Comparison of ENCODE assay signal across 17 cellular contexts in genomic region chr13:111261326-111261725, GRCh38. TPM values are rescaled to one million over a fixed set of nuclear protein-coding genes. Genes with fewer than 3 reads are reported as not detected.
DNase-seq lines count a peak whose midpoint lies in the region; ATAC-seq, FAIRE-seq and TF ChIP-seq lines count a peak whose summit lies in the region.
"Had no signal": no experiment of that assay in that cellular context is flagged by ENCODE, and none has a peak within 500 bp of the region (broad histone marks: within the 10 kb centered on the region; RNA-seq: fewer than 3 reads in every experiment).

No MANE protein-coding gene starts in this region.

- intact Hi-C loops in Panc1 (cut with micrococcal nuclease; ENCODE audit: unreplicated experiment), result no loop called here

- ATAC-seq in A549 (no peak), GM23338 (no peak), Panc1 (no peak)

- TF ChIP-seq RAD21 in A549 (conservative IDR thresholded peaks at IDR 0.05 in 1 of 2, IDR thresholded peaks at IDR 0.05 in 1 of 2), result no peak

- H3K27ac ChIP-seq in A549 (no peak overlapping the region), GM23338 (ENCODE audit: low read depth) (no peak overlapping the region), Panc1 (ENCODE audit: low read length) (no peak overlapping the region), small intestine (ENCODE audit: low read depth in 1 of 2, low read length in 1 of 2) (no peak overlapping the region), smooth muscle cell (ENCODE audit: low read depth) (no peak overlapping the region)
- H3K27ac ChIP-seq: C4-2B had no signal

- H3K27me3 ChIP-seq in GM23338 (ENCODE audit: insufficient read depth), result no peaks in the 10 kb centered on the region
- H3K27me3 ChIP-seq in Panc1 (ENCODE audit: control insufficient read depth, insufficient read depth, low read length), result no peaks in the 10 kb centered on the region
- H3K27me3 ChIP-seq in small intestine (ENCODE audit: control insufficient read depth in 2 of 2, insufficient read depth in 2 of 2, low read length in 2 of 2), result no peaks in the 10 kb centered on the region
- no peaks in the 10 kb centered on the region for H3K27me3 ChIP-seq in smooth muscle cell (ENCODE audit: low read depth)

- no peak overlapping the region for H3K27ac Mint-ChIP-seq in GM23338
- H3K27ac Mint-ChIP-seq: CD4-positive, alpha-beta T cell; H9 had no signal

- H2AFZ ChIP-seq in GM23338 (no peak overlapping the region), smooth muscle cell (ENCODE audit: low read depth) (no peak overlapping the region)

- H3F3A ChIP-seq in GM23338 (replicated peaks; ENCODE audit: low read depth) (no peaks in the 10 kb centered on the region), smooth muscle cell (ENCODE audit: low read depth) (no peaks in the 10 kb centered on the region)

- H3K36me3 ChIP-seq in GM23338 (ENCODE audit: insufficient read depth), result no peaks in the 10 kb centered on the region
- no peaks in the 10 kb centered on the region for H3K36me3 ChIP-seq in Panc1 (ENCODE audit: control insufficient read depth, insufficient read depth, low read length)
- H3K36me3 ChIP-seq in small intestine (ENCODE audit: control insufficient read depth in 2 of 2, insufficient read depth in 2 of 2, low read length in 2 of 2), result peaks cover 0 to 3% of the 10 kb centered on the region in 2 donors
- H3K36me3 ChIP-seq in smooth muscle cell (ENCODE audit: low read depth), result peaks cover 8% of the 10 kb centered on the region

- DNase-seq in A549 (ENCODE audit: low read depth in 1 of 2, low spot score in 1 of 2) (no peak), GM23338 (ENCODE audit: low spot score) (no peak), Panc1 (ENCODE audit: low read depth, low spot score) (no peak), small intestine (no peak), smooth muscle cell (lab: John Stamatoyannopoulos, UW; ENCODE audit: unreplicated experiment) (no peak), NCI-H774 (lab: John Stamatoyannopoulos, UW) (no peak)
- DNase-seq: AML-193; Caco-2; CD4-positive, alpha-beta T cell; H9; IMR-90; KBM-7 had no signal

- no peaks in the 10 kb centered on the region for H3K9me2 ChIP-seq in GM23338 (ENCODE audit: insufficient read depth)

- H3K9me3 ChIP-seq in A549, result no peaks in the 10 kb centered on the region
- H3K9me3 ChIP-seq in Panc1 (ENCODE audit: control insufficient read depth, insufficient read depth, low read depth, low read length), result no peaks in the 10 kb centered on the region
- no peaks in the 10 kb centered on the region for H3K9me3 ChIP-seq in small intestine (ENCODE audit: control insufficient read depth, low read depth)
- no peaks in the 10 kb centered on the region for H3K9me3 ChIP-seq in smooth muscle cell (replicated peaks; ENCODE audit: low read depth)

- H3K4me1 Mint-ChIP-seq in GM23338, result peaks cover 19% of the 10 kb centered on the region

- TSS peak; percentile 48 for BruUV-seq in Panc1 (replicated peaks; lab: Mats Ljungman, UMichigan)

- no peak for TF ChIP-seq EP300 in A549 (IDR thresholded peaks at IDR 0.05)

- H3K27me3 Mint-ChIP-seq in GM23338 (ENCODE audit: insufficient read depth, low read depth, poor library complexity), result peaks cover 1% of the 10 kb centered on the region
- H3K27me3 Mint-ChIP-seq: CD4-positive, alpha-beta T cell had no signal

- H3K9me3 Mint-ChIP-seq in GM23338, result no peaks in the 10 kb centered on the region; the same call in 2 of the 3 replicates
- H3K9me3 Mint-ChIP-seq: H9 had no signal

- H3K79me2 ChIP-seq in GM23338 (replicated peaks; ENCODE audit: insufficient read depth) (peaks cover 12% of the 10 kb centered on the region), smooth muscle cell (ENCODE audit: low read depth) (no peaks in the 10 kb centered on the region)

- FAIRE-seq in A549 (lab: Jason Lieb, UNC) (no peak), small intestine (lab: Jason Lieb, UNC) (peak; percentile 36)
- FAIRE-seq: D721Med, GM12891, H1, HTR-8/SVneo had no signal

- H3K4me3 ChIP-seq in A549 (no peak overlapping the region), GM23338 (no peak overlapping the region), Panc1 (ENCODE audit: low read depth in 2 of 2, low read length in 2 of 2) (no peak overlapping the region), small intestine (ENCODE audit: low read depth in 1 of 2, low read length in 2 of 2) (no peak overlapping the region), smooth muscle cell (no peak overlapping the region)

- H3K4me2 ChIP-seq in A549, result no peak overlapping the region
- H3K4me2 ChIP-seq in GM23338, result no peak overlapping the region
- H3K4me2 ChIP-seq in smooth muscle cell, result no peak overlapping the region

- CTCF ChIA-PET in A549 (lab: Yijun Ruan, JAX) (no interaction called here), Panc1 (lab: Charles Lee) (no interaction called here)

- POLR2A ChIA-PET in A549 (lab: Yijun Ruan, JAX), result no interaction called here
- POLR2A ChIA-PET in Panc1 (lab: Charles Lee), result no interaction called here

- TF ChIP-seq POLR2A in A549 (IDR thresholded peaks at IDR 0.05; ENCODE audit: low read length), result no peak

- TF ChIP-seq CTCF in A549 (IDR thresholded peaks at IDR 0.05), result no peak
- no peak for TF ChIP-seq CTCF in GM23338 (conservative IDR thresholded peaks at IDR 0.05; ENCODE audit: low read depth in 2 of 2)
- no peak for TF ChIP-seq CTCF in Panc1 (IDR thresholded peaks at IDR 0.05)
- TF ChIP-seq CTCF in smooth muscle cell (IDR thresholded peaks at IDR 0.05; ENCODE audit: borderline replicate concordance, insufficient read depth, poor library complexity, severe bottlenecking), result no peak

- no peak overlapping the region for H3K9ac ChIP-seq in smooth muscle cell (ENCODE audit: low read depth)

- H3K4me1 ChIP-seq in A549 (no peaks in the 10 kb centered on the region), GM23338 (ENCODE audit: insufficient read depth) (no peaks in the 10 kb centered on the region), Panc1 (ENCODE audit: control insufficient read depth, insufficient read depth, low read length) (no peaks in the 10 kb centered on the region), small intestine (ENCODE audit: control insufficient read depth in 2 of 2, insufficient read depth in 1 of 2, low read depth in 1 of 2, low read length in 1 of 2) (no peaks in the 10 kb centered on the region), smooth muscle cell (ENCODE audit: low read depth) (peaks cover 3% of the 10 kb centered on the region)
- H3K4me1 ChIP-seq: Caco-2 had no signal

- in situ Hi-C loops in Panc1 (cut with HindIII; ENCODE audit: low pct_unique_long_range_greater_than_20kb, low sequenced_read_pairs), result no loop called here

- peaks cover 25% of the 10 kb centered on the region for H3K36me3 Mint-ChIP-seq in GM23338 (ENCODE audit: low read depth)

- H4K20me1 ChIP-seq in GM23338 (replicated peaks; ENCODE audit: insufficient read depth), result peaks cover 9% of the 10 kb centered on the region; the same call in 1 of the 2 replicates
- peaks cover 50% of the 10 kb centered on the region for H4K20me1 ChIP-seq in smooth muscle cell (ENCODE audit: low read depth)

- H3K4me3 Mint-ChIP-seq in GM23338, result no peak overlapping the region
- H3K4me3 Mint-ChIP-seq: CD4-positive, alpha-beta T cell; H9 had no signal

TF ChIP-seq in GM23338, 12 proteins besides CTCF, POLR2A, EP300 and RAD21:
- no peak for TF ChIP-seq NANOG (IDR thresholded peaks at IDR 0.05; ENCODE audit: borderline replicate concordance)
- TF ChIP-seq REST (IDR thresholded peaks at IDR 0.05; ENCODE audit: unreplicated experiment), result peak; percentile 33

RNA-seq across cellular contexts. Expression of gene TEX29, which starts 59.1 kb away (rescaled TPM):
- polyA plus RNA-seq in A549 (2011; rRNA removed) (0.35 TPM in 1 of 2 replicates, not detected in the other), A549 (2017; fragmentation: RNase III; extraction: RNeasy Plus Mini Kit Qiagen cat#74134 plus additional on column Dnase treatment) (0.13 TPM in 1 of 3 replicates, not detected in the others), GM23338 (2016; fragmentation: Nextera tagmentation; extraction: Ambion mirVana) (0.31 TPM in 1 of 2 replicates, not detected in the other), small intestine (1 to 10 TPM in 2 of 3 donors, under 1 TPM in 1; 0.48 to 5.8 (median 3.0) TPM), smooth muscle cell (4.4 and 6.1 TPM in 2 replicates)
- 0.08 and 0.15 TPM in 2 replicates for polyA plus RNA-seq in A549 (2012; cell fraction: cytosol; rRNA removed)
- 0.36 TPM in 1 of 2 replicates, not detected in the other for polyA plus RNA-seq in A549 (2012; cell fraction: nucleus; rRNA removed)
- polyA minus RNA-seq in A549 (2011; rRNA and poly(A)+ RNA removed), result not detected in 2 replicates
- not detected in 2 replicates for total RNA-seq in GM23338 (2014; rRNA removed; shearing (Covaris generic))
- total RNA-seq in Panc1 (2021; ENCODE audit: unreplicated experiment) (not detected), smooth muscle cell (1.0 TPM in 1 of 2 replicates, not detected in the other)
- polyA plus RNA-seq in Panc1 (2012; ENCODE audit: insufficient read length), result not detected
- total RNA-seq: Caco-2, H1, IMR-90 had no signal
